17 cellular contexts compared by ENCODE assay signal in genomic region chr7:37421820-37422219, GRCh38. TPM values are rescaled to one million over a fixed set of nuclear protein-coding genes. Genes with fewer than 3 reads are reported as not detected.
A peak's percentile ranks its signal among the peaks of the same experiment; 100 is the strongest.
DNase-seq lines count a peak whose midpoint lies in the region; ATAC-seq and TF ChIP-seq lines count a peak whose summit lies in the region.
"Had no signal": no experiment of that assay in that cellular context is flagged by ENCODE, and none has a peak within 500 bp of the region (broad histone marks: within the 10 kb centered on the region; RNA-seq: fewer than 3 reads in every experiment).

No MANE protein-coding gene starts in this region.

- H3K9me3 Mint-ChIP-seq in MCF 10A (ENCODE audit: unreplicated experiment) = no peaks in the 10 kb centered on the region
- H3K9me3 Mint-ChIP-seq: dendritic cell treated with granulocyte-macrophage colony-stimulating factor and Interleukin-4, amounts not matched to agents 40 ng/mL and 50 ng/mL, for 4 days had no signal

- H3K27me3 Mint-ChIP-seq in MCF 10A (ENCODE audit: insufficient read depth, unreplicated experiment) = no peaks in the 10 kb centered on the region
- H3K27me3 Mint-ChIP-seq: dendritic cell treated with granulocyte-macrophage colony-stimulating factor and Interleukin-4, amounts not matched to agents 40 ng/mL and 50 ng/mL, for 4 days had no signal

- ATAC-seq in left cardiac atrium = peak; percentile 61 to 65
- ATAC-seq in psoas muscle = peak; percentile 27 to 78 (median 59)

- H3K9me3 ChIP-seq in psoas muscle = no peaks in the 10 kb centered on the region
- H3K9me3 ChIP-seq: tibial artery had no signal

- peaks cover 12% of the 10 kb centered on the region for H3K4me1 Mint-ChIP-seq in MCF 10A (ENCODE audit: insufficient read depth, unreplicated experiment)

- intact Hi-C loops in MCF 10A (cut with micrococcal nuclease) (no loop called here), left cardiac atrium (cut with DNase I) (no loop called here), psoas muscle (cut with DNase I) (no loop called here)

- TF ChIP-seq CTCF in AG10803 (conservative IDR thresholded peaks at IDR 0.05; ENCODE audit: low read length) = no peak
- no peak for TF ChIP-seq CTCF in MCF 10A (IDR thresholded peaks at IDR 0.05; ENCODE audit: unreplicated experiment)
- TF ChIP-seq CTCF in psoas muscle (IDR thresholded peaks at IDR 0.05) = no peak

- H3K27ac Mint-ChIP-seq in MCF 10A (ENCODE audit: low read depth, unreplicated experiment) = no peak overlapping the region

- H3K4me3 Mint-ChIP-seq in MCF 10A (ENCODE audit: unreplicated experiment) = no peak overlapping the region
- H3K4me3 Mint-ChIP-seq: dendritic cell treated with granulocyte-macrophage colony-stimulating factor and Interleukin-4, amounts not matched to agents 40 ng/mL and 50 ng/mL, for 4 days had no signal

- CTCF ChIA-PET in MCF 10A (lab: Yijun Ruan, JAX) = interaction anchor here (0.8 to 1.0 kb wide), 2 partner anchors 189 to 479 kb away, joined by 3 to 4 read pairs; no protein-coding TSS in a partner anchor

- H3K36me3 Mint-ChIP-seq in MCF 10A (ENCODE audit: insufficient read depth, unreplicated experiment) = no peaks in the 10 kb centered on the region

- no peaks in the 10 kb centered on the region for H3K27me3 ChIP-seq in psoas muscle (ENCODE audit: insufficient read depth in 3 of 3, low read length in 2 of 3)
- H3K27me3 ChIP-seq: tibial artery had no signal

- H3K4me1 ChIP-seq in psoas muscle = no peaks in the 10 kb centered on the region

- no peaks in the 10 kb centered on the region for H3K36me3 ChIP-seq in psoas muscle (ENCODE audit: insufficient read depth in 1 of 2, low read depth in 1 of 2)
- H3K36me3 ChIP-seq: tibial artery had no signal

- H3K27ac ChIP-seq in psoas muscle = no peak overlapping the region
- H3K27ac ChIP-seq: tibial artery had no signal

- DNase-seq in AG10803 (ENCODE audit: low read depth) (peak; percentile 4), MCF 10A (ENCODE audit: unreplicated experiment) (peak; percentile 34), left cardiac atrium (no peak), psoas muscle (no peak), DMS79 (lab: John Stamatoyannopoulos, UW) (no peak), cortex of kidney (lab: John Stamatoyannopoulos, UW) (no peak), NCI-H1436 treated with DMSO at 0.1 percent for 48 hours (lab: John Stamatoyannopoulos, UW) (no peak), COR-L47 (lab: John Stamatoyannopoulos, UW) (no peak)
- DNase-seq: activated CD4-positive, alpha-beta T cell treated with anti-CD3 and anti-CD28 coated beads for 4 hours; activated CD8-positive, alpha-beta memory T cell treated with anti-CD3 and anti-CD28 coated beads, Interleukin-2, amount 50 U/mL, for 48 hours; activated naive CD4-positive, alpha-beta T cell treated with Interleukin-2 at 50 U/mL for 16 hours; NCI-H1105 treated with DMSO at 0.1 percent for 48 hours; NCI-H2171; occipital lobe; tibial artery had no signal

- H3K4me3 ChIP-seq in AG10803 (ENCODE audit: low read length) (no peak overlapping the region), psoas muscle (no peak overlapping the region)
- H3K4me3 ChIP-seq: tibial artery had no signal

- BruUV-seq in MCF 10A (replicated peaks; lab: Mats Ljungman, UMichigan) = no TSS peak

- WGBS in psoas muscle, 3 donors = 28 to 41% (median 30%) methylated on average over 1 of the region's 1 CpG

- POLR2A ChIA-PET in MCF 10A (lab: Yijun Ruan, JAX) = interaction anchor here (0.7 to 1.1 kb wide), 2 partner anchors 105 to 152 kb away, joined by 3 read pairs; no protein-coding TSS in a partner anchor

RNA-seq across cellular contexts. Expression of gene ELMO1, which starts 26.8 kb away (rescaled TPM):
- total RNA-seq in MCF 10A (2022) = 0.30 TPM in 1 of 2 replicates, not detected in the other
- 10 to 100 TPM; 15.6 to 24.6 TPM for total RNA-seq in left cardiac atrium
- 1 to 10 TPM; 6.9 to 8.1 (median 7.3) TPM for total RNA-seq in psoas muscle
- 1 to 10 TPM; 2.8 to 5.6 (median 3.2) TPM for polyA plus RNA-seq in psoas muscle
- polyA plus RNA-seq: keratinocyte had no signal

Comparison
In these comparisons a context has a peak if more than half of its experiments do, and no peak if none do; other contexts are left out.
1. DNase-seq: peak in AG10803 (single experiment) and MCF 10A (single experiment); none in left cardiac atrium (single experiment), psoas muscle (0 of 2), DMS79 (single experiment), cortex of kidney (single experiment), NCI-H1436 treated with DMSO at 0.1 percent for 48 hours (single experiment) and COR-L47 (single experiment).